In the genomic region with DNA sequence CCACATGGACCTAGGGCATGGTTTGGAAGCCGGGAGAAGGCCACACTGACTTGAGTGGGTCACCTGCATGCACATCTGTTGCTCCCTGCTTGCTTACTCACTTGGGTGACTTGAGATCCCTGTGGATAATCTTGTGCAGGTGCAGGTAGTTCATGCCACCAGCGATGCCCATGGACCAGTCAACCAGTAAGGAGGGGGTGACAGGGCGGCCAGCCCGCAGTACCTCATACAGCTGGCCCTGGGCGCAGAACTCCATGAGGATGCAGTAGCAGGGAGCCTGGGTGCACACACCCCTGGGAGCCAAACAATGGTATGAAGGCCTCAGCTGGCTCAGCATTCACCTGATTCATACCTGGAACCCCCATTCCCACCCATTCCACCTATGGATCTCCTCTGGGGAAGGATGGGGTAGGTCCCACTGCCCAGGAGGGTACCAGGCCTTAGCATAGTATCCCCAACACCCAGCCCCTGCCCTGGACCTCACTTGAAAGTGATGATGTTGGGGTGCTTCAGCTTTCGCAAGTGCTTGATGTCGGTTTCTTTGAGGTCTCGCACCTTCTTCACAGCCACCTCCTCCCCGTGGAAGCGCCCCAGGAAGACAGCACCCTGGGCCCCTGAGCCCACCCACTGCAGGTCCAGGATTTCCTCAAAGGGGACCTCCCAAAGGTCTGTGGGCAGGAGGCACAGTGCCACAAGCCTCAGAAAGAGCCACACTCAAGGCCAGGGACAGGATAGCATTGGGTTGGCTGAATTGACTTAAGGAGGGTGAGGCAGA, we compare ENCODE assay signal across 1 cellular context.
TF ChIP-seq lines count a peak whose summit lies in the region.

No MANE protein-coding gene starts in this region.

TF ChIP-seq in H1, 55 proteins besides CTCF, POLR2A, EP300 and RAD21:
- TF ChIP-seq SRF (IDR thresholded peaks at IDR 0.05; ENCODE audit: low read depth, low read length) (no peak), POLR2AphosphoS5 (IDR thresholded peaks at IDR 0.05; ENCODE audit: low read depth, low read length) (0 out of 2 replicates have a peak, but pooled peaks have one; percentile 11)
